16 cellular contexts compared by ENCODE assay signal in genomic region chr1:25780318-25781129, GRCh38. TPM values are rescaled to one million over a fixed set of nuclear protein-coding genes. Genes with fewer than 3 reads are reported as not detected.
DNase-seq lines count a peak whose midpoint lies in the region; ATAC-seq and TF ChIP-seq lines count a peak whose summit lies in the region.
"Had no signal": no experiment of that assay in that cellular context is flagged by ENCODE, and none has a peak within 500 bp of the region (broad histone marks: within the 10 kb centered on the region; RNA-seq: fewer than 3 reads in every experiment).

No MANE protein-coding gene starts in this region.

- TF ChIP-seq RAD21 in IMR-90 (IDR thresholded peaks at IDR 0.05; ENCODE audit: low read length), result no peak

- no peak overlapping the region for H3K18ac ChIP-seq in IMR-90 (ENCODE audit: low read depth, low read length)

- no peak overlapping the region for H3K4ac ChIP-seq in IMR-90 (ENCODE audit: low read depth, low read length)

- H2AK9ac ChIP-seq in IMR-90 (replicated peaks; ENCODE audit: low read depth, low read length, poor library complexity), result peak overlapping the region; percentile 23

- H3K4me1 ChIP-seq in IMR-90 (ENCODE audit: control insufficient read depth, insufficient read depth, low read length) (peaks cover 9% of the 10 kb centered on the region), right lobe of liver (peaks cover 0 to 17% (median 8%) of the 10 kb centered on the region in 4 donors)

- dilution Hi-C loops in IMR-90 (cut with HindIII; ENCODE audit: low sequenced_read_pairs, unreplicated experiment), result no loop called here

- no peak overlapping the region; the same call in 1 of the 2 replicates for H4K5ac ChIP-seq in IMR-90 (ENCODE audit: low read depth, low read length)

- H2BK5ac ChIP-seq in IMR-90 (ENCODE audit: low read depth, low read length, poor library complexity, severe bottlenecking), result no peak overlapping the region

- DNase-seq in DMS153 (lab: John Stamatoyannopoulos, UW) (peak; percentile 17), IMR-90 (peak; percentile 49), choroid plexus epithelial cell (ENCODE audit: low read depth) (peak; percentile 75), right lobe of liver (peak in 1 of 3 donors; percentile 62), NCI-H2081 treated with DMSO at 0.1 percent for 48 hours (lab: John Stamatoyannopoulos, UW) (no peak)
- DNase-seq in effector CD4-positive, alpha-beta T cell, result no peak
- DNase-seq: activated CD4-positive, alpha-beta T cell treated with anti-CD3 and anti-CD28 coated beads, Interleukin-2, amount 50 U/mL, for 48 hours; activated effector memory CD4-positive, alpha-beta T cell treated with anti-CD3 and anti-CD28 coated beads, Interleukin-2, amount 50 U/mL, for 16 hours; BE2C; brain microvascular endothelial cell; KG1; stimulated activated CD4-positive, alpha-beta T cell treated with anti-CD3 and anti-CD28 coated beads, Interleukin-4, amount 100 ng/mL, for 1 hour; stimulated activated naive B cell treated with anti-CD40 and anti-IgM and Interleukin-4, amounts not matched to agents 10 μg/mL and 1 μg/mL and 100 μg/mL, for 72 hours; T1000 had no signal

- H3K14ac ChIP-seq in IMR-90 (replicated peaks; ENCODE audit: low read depth, low read length), result no peak overlapping the region

- TF ChIP-seq POLR2A in IMR-90 (IDR thresholded peaks at IDR 0.05; ENCODE audit: low read depth, low read length) (no peak), right lobe of liver (IDR thresholded peaks at IDR 0.05) (no peak)

- H4K8ac ChIP-seq in IMR-90 (ENCODE audit: low read depth in 2 of 2, low read length in 2 of 2), result no peak overlapping the region

- H3K4me3 ChIP-seq in IMR-90 (ENCODE audit: insufficient read depth, low read depth, low read length), result no peak overlapping the region
- H3K4me3 ChIP-seq in choroid plexus epithelial cell (ENCODE audit: low read depth, low read length), result no peak overlapping the region
- no peak overlapping the region for H3K4me3 ChIP-seq in right lobe of liver

- ATAC-seq in IMR-90 (ENCODE audit: low read depth) (peak; percentile 41), right lobe of liver (peak; percentile 49 to 81 (median 75)), SK-N-SH treated with all-trans-retinoic acid at 6 μM for 48 hours (no peak), GM21515 (IDR thresholded peaks at IDR 0.05; ENCODE audit: unreplicated experiment) (no peak)
- ATAC-seq: stimulated activated naive B cell treated with anti-CD40 and anti-IgM and Interleukin-4, amounts not matched to agents 10 μg/mL and 1 μg/mL and 100 μg/mL, for 72 hours had no signal

- H3K36me3 ChIP-seq in IMR-90 (ENCODE audit: control insufficient read depth, insufficient read depth, low read length) (peaks cover 19% of the 10 kb centered on the region; the same call in 1 of the 2 replicates), right lobe of liver (no peaks in the 10 kb centered on the region)
- H3K36me3 ChIP-seq: BE2C, brain microvascular endothelial cell had no signal

- POLR2A ChIA-PET in IMR-90 (lab: Charles Lee; ENCODE audit: unreplicated experiment), result no interaction called here

- no peaks in the 10 kb centered on the region for H3K27me3 ChIP-seq in IMR-90 (ENCODE audit: control insufficient read depth, insufficient read depth, low read length)
- no peaks in the 10 kb centered on the region for H3K27me3 ChIP-seq in right lobe of liver
- H3K27me3 ChIP-seq: BE2C, brain microvascular endothelial cell had no signal

- no peak overlapping the region for H2BK15ac ChIP-seq in IMR-90 (ENCODE audit: low read depth, low read length)

- CTCF ChIA-PET in IMR-90 (lab: Yijun Ruan, JAX), result no interaction called here

- no peaks in the 10 kb centered on the region; the same call in 1 of the 2 replicates for H4K20me1 ChIP-seq in IMR-90 (ENCODE audit: insufficient read depth, low read length)

- H2BK120ac ChIP-seq in IMR-90 (ENCODE audit: low read depth, low read length), result no peak overlapping the region

- 0 out of 2 replicates have a peak, but pooled peaks cover 2% of the 10 kb centered on the region for H3K9me1 ChIP-seq in IMR-90 (ENCODE audit: insufficient read depth, low read length)

- in situ Hi-C loops in IMR-90 (cut with MboI; ENCODE audit: low sequenced_read_pairs), result no loop called here

- H3K4me2 ChIP-seq in IMR-90 (ENCODE audit: low read depth, low read length), result no peak overlapping the region

- H3K56ac ChIP-seq in IMR-90 (ENCODE audit: extremely low read depth, insufficient read depth, low read length), result no peak overlapping the region

- H3K27ac ChIP-seq in IMR-90 (ENCODE audit: insufficient read depth, low read length) (no peak overlapping the region), right lobe of liver (no peak overlapping the region)
- H3K27ac ChIP-seq: brain microvascular endothelial cell had no signal

- H2BK20ac ChIP-seq in IMR-90 (ENCODE audit: low read depth, low read length), result no peak overlapping the region

- WGBS in IMR-90 (ENCODE audit: extremely low coverage in 2 of 2, insufficient read length in 1 of 2), 2 experiments, result 74% methylated on average over 4 of the region's 14 CpGs; no CpG with 5 or more reads in 1 of the 2 experiments
- 63% methylated on average over 7 of the region's 14 CpGs for WGBS in right lobe of liver (ENCODE audit: insufficient coverage, low coverage, low lambda C conversion rate, missing lambda C conversion rate)

- H3K9me3 ChIP-seq in IMR-90 (ENCODE audit: control insufficient read depth, insufficient read depth, low read length), result no peaks in the 10 kb centered on the region
- no peaks in the 10 kb centered on the region for H3K9me3 ChIP-seq in right lobe of liver
- H3K9me3 ChIP-seq: BE2C had no signal

- no TSS peak for BruUV-seq in IMR-90 (replicated peaks; lab: Mats Ljungman, UMichigan)

- H3K23ac ChIP-seq in IMR-90 (ENCODE audit: low read depth, low read length), result 0 out of 2 replicates have a peak overlapping the region, but pooled peaks have one; percentile 19

- intact Hi-C loops in IMR-90 (cut with micrococcal nuclease) (no loop called here), right lobe of liver (cut with DNase I) (no loop called here)

- H3K9ac ChIP-seq in IMR-90 (ENCODE audit: low read depth, low read length), result no peak overlapping the region

- H2AK5ac ChIP-seq in IMR-90 (ENCODE audit: low read depth, low read length), result no peak overlapping the region

- TF ChIP-seq CTCF in IMR-90 (conservative IDR thresholded peaks at IDR 0.05; ENCODE audit: low read depth, low read length) (no peak), choroid plexus epithelial cell (conservative IDR thresholded peaks at IDR 0.05; ENCODE audit: low read depth, low read length) (no peak), right lobe of liver (IDR thresholded peaks at IDR 0.05) (no peak)

- H4K91ac ChIP-seq in IMR-90 (ENCODE audit: insufficient read depth, low read depth, low read length), result no peak overlapping the region

- H3K79me1 ChIP-seq in IMR-90 (ENCODE audit: low read depth in 1 of 2, low read length in 2 of 2), result no peaks in the 10 kb centered on the region

- no peak overlapping the region for H2AFZ ChIP-seq in IMR-90 (replicated peaks; ENCODE audit: low read length, poor library complexity)

TF ChIP-seq in IMR-90, 13 proteins besides CTCF, POLR2A, EP300 and RAD21:
- TF ChIP-seq MXI1 (IDR thresholded peaks at IDR 0.05; ENCODE audit: borderline replicate concordance, low read depth, low read length) (no peak), MAZ (IDR thresholded peaks at IDR 0.05; ENCODE audit: borderline replicate concordance, low read depth, low read length) (no peak), RFX5 (IDR thresholded peaks at IDR 0.05; ENCODE audit: low read depth, low read length) (no peak), RCOR1 (IDR thresholded peaks at IDR 0.05; ENCODE audit: insufficient replicate concordance, low read length) (no peak), BHLHE40 (IDR thresholded peaks at IDR 0.05; ENCODE audit: low read depth, low read length) (no peak)
- TF ChIP-seq, protein P1, sequence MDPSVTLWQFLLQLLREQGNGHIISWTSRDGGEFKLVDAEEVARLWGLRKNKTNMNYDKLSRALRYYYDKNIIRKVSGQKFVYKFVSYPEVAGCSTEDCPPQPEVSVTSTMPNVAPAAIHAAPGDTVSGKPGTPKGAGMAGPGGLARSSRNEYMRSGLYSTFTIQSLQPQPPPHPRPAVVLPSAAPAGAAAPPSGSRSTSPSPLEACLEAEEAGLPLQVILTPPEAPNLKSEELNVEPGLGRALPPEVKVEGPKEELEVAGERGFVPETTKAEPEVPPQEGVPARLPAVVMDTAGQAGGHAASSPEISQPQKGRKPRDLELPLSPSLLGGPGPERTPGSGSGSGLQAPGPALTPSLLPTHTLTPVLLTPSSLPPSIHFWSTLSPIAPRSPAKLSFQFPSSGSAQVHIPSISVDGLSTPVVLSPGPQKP (IDR thresholded peaks at IDR 0.05; ENCODE audit: borderline replicate concordance, low read depth, low read length), result no peak
TF ChIP-seq in IMR-90: peak in this region for 0.

TF ChIP-seq in SK-N-SH treated with all-trans-retinoic acid at 6 μM for 48 hours, 23 proteins besides CTCF, POLR2A, EP300 and RAD21:
- TF ChIP-seq TOX (CRISPR knock-in tag; IDR thresholded peaks at IDR 0.05; ENCODE audit: borderline replicate concordance) (no peak), ZFP3 (CRISPR knock-in tag; IDR thresholded peaks at IDR 0.05) (no peak), RARB (CRISPR knock-in tag; IDR thresholded peaks at IDR 0.05) (no peak)

RNA-seq across cellular contexts. Expression of gene SELENON, which starts 19.5 kb away (rescaled TPM):
- total RNA-seq in IMR-90 (2012; rRNA removed) (9.1 and 10.0 TPM in 2 replicates), right lobe of liver (10 to 100 TPM; 11.9 to 21.8 (median 17.8) TPM)
- polyA plus RNA-seq in IMR-90 (2012; rRNA removed), result 86.4 and 114 TPM in 2 replicates
- polyA plus RNA-seq in IMR-90 (2012; cell fraction: cytosol; rRNA removed), result 67.8 and 132 TPM in 2 replicates
- 82.8 and 113 TPM in 2 replicates for polyA plus RNA-seq in IMR-90 (2012; cell fraction: nucleus; rRNA removed; ENCODE audit: low replicate concordance)

RNA-seq across cellular contexts. Expression of gene MTFR1L, which starts 39.2 kb away (rescaled TPM):
- total RNA-seq in IMR-90 (2012; rRNA removed) (57.2 and 69.7 TPM in 2 replicates), right lobe of liver (10 to 100 TPM; 30.8 to 48.9 (median 43.3) TPM)
- 69.1 and 80.0 TPM in 2 replicates for polyA plus RNA-seq in IMR-90 (2012; rRNA removed)
- polyA plus RNA-seq in IMR-90 (2012; cell fraction: cytosol; rRNA removed), result 89.0 and 279 TPM in 2 replicates
- 122 and 153 TPM in 2 replicates for polyA plus RNA-seq in IMR-90 (2012; cell fraction: nucleus; rRNA removed; ENCODE audit: low replicate concordance)

Comparison
In these comparisons a context has a peak if more than half of its experiments do, and no peak if none do; other contexts are left out.
1. DNase-seq: peak in DMS153 (single experiment), IMR-90 (single experiment) and choroid plexus epithelial cell (single experiment); none in effector CD4-positive, alpha-beta T cell (single experiment) and NCI-H2081 treated with DMSO at 0.1 percent for 48 hours (single experiment).
2. ATAC-seq: peak in IMR-90 (single experiment) and right lobe of liver (4 of 4); none in SK-N-SH treated with all-trans-retinoic acid at 6 μM for 48 hours (single experiment) and GM21515 (single experiment).